Comparison of ENCODE assay signal across 10 cellular contexts in the genomic region with DNA sequence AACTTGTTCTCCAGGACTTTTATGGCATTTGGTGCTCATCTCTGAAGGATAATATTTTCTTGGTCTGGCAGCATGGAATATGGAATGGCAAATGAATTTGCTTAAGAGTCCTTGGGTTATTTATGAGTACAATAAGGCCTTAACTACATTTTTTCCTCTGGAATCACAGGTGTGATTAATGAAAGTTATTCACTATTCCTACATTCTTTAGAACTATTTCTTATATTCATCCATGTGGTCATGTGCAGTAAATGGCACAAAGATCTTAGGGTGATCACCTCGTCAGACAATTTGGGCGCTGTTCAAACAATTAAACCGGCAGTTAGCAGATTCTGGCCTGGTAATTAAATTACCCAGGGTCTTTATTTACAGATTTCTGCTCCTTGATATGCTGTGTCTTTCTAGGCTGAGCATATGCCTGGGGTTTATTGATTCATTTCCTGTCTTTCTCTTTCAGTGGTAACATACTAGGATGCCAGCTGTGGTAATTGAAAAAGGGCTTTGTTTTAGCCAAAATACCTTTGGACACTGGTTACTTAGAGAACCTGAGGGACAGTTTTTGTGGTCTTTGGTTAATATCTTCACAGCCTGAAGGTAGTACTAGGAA. TPM values are rescaled to one million over a fixed set of nuclear protein-coding genes. Genes with fewer than 3 reads are reported as not detected.
DNase-seq lines count a peak whose midpoint lies in the region; ATAC-seq, FAIRE-seq and TF ChIP-seq lines count a peak whose summit lies in the region.
"Had no signal": no experiment of that assay in that cellular context is flagged by ENCODE, and none has a peak within 500 bp of the region (broad histone marks: within the 10 kb centered on the region; RNA-seq: fewer than 3 reads in every experiment).

No MANE protein-coding gene starts in this region.

- H3K4me3 ChIP-seq in bronchial epithelial cell (ENCODE audit: low read depth, low read length) (no peak overlapping the region), pancreas (no peak overlapping the region), Caco-2 (ENCODE audit: low read depth, low read length) (no peak overlapping the region)

- no peaks in the 10 kb centered on the region for H3K27me3 Mint-ChIP-seq in Caco-2 (ENCODE audit: insufficient read depth, unreplicated experiment)
- H3K27me3 Mint-ChIP-seq in naive thymus-derived CD8-positive, alpha-beta T cell, result no peaks in the 10 kb centered on the region
- H3K27me3 Mint-ChIP-seq: IgD-negative memory B cell had no signal

- H3K36me3 ChIP-seq in bronchial epithelial cell (ENCODE audit: control insufficient read depth, insufficient read depth, low read length) (no peaks in the 10 kb centered on the region), pancreas (no peaks in the 10 kb centered on the region), Caco-2 (ENCODE audit: control insufficient read depth, insufficient read depth, low read length) (no peaks in the 10 kb centered on the region)

- H3K9me3 ChIP-seq in pancreas (no peaks in the 10 kb centered on the region), Caco-2 (no peaks in the 10 kb centered on the region)

- peak; percentile 33 for DNase-seq in GF-D8 (lab: John Stamatoyannopoulos, UW)
- DNase-seq in NCI-H146 (lab: John Stamatoyannopoulos, UW), result peak; percentile 47
- DNase-seq in bronchial epithelial cell (ENCODE audit: low read depth), result peak; percentile 50
- DNase-seq in pancreas, result no peak
- DNase-seq in stimulated activated CD4-positive, alpha-beta T cell treated with anti-CD3 and anti-CD28 coated beads, Interleukin-15, amount 100 ng/mL, for 24 hours, result no peak
- no peak for DNase-seq in Caco-2
- no peak for DNase-seq in naive thymus-derived CD8-positive, alpha-beta T cell
- DNase-seq: H7 had no signal

- no TSS peak for BruUV-seq in Caco-2 (replicated peaks; lab: Mats Ljungman, UMichigan)

- no peaks in the 10 kb centered on the region for H3K9me3 Mint-ChIP-seq in Caco-2 (ENCODE audit: unreplicated experiment)
- H3K9me3 Mint-ChIP-seq in naive thymus-derived CD8-positive, alpha-beta T cell, result no peaks in the 10 kb centered on the region

- H3K4me1 Mint-ChIP-seq in Caco-2 (ENCODE audit: low read depth, unreplicated experiment), result peaks cover 41% of the 10 kb centered on the region
- peaks cover 12 to 33% (median 26%) of the 10 kb centered on the region in 4 donors for H3K4me1 Mint-ChIP-seq in naive thymus-derived CD8-positive, alpha-beta T cell

- WGBS in pancreas, 2 donors, result 10 to 45% methylated on average over 3 of the region's 3 CpGs

- peaks cover 1% of the 10 kb centered on the region for H3K36me3 Mint-ChIP-seq in Caco-2 (ENCODE audit: insufficient read depth, unreplicated experiment)
- peaks cover 1 to 19% (median 8%) of the 10 kb centered on the region in 3 donors for H3K36me3 Mint-ChIP-seq in naive thymus-derived CD8-positive, alpha-beta T cell

- no peaks in the 10 kb centered on the region for H3K27me3 ChIP-seq in bronchial epithelial cell (ENCODE audit: control insufficient read depth, insufficient read depth, low read length)
- no peaks in the 10 kb centered on the region for H3K27me3 ChIP-seq in pancreas
- H3K27me3 ChIP-seq in Caco-2 (replicated peaks; ENCODE audit: control insufficient read depth, insufficient read depth, low read length), result no peaks in the 10 kb centered on the region

- no peak for FAIRE-seq in bronchial epithelial cell (lab: Jason Lieb, UNC)
- no peak for FAIRE-seq in pancreas (lab: Jason Lieb, UNC)

- intact Hi-C loops in pancreas (cut with DNase I) (no loop called here), Caco-2 (cut with micrococcal nuclease; ENCODE audit: unreplicated experiment) (no loop called here)

- peak overlapping the region; percentile 35 to 82 (median 60) for H3K27ac ChIP-seq in pancreas

- H3K4me1 ChIP-seq in pancreas (peaks cover 15 to 46% (median 45%) of the 10 kb centered on the region in 3 donors), Caco-2 (peaks cover 31% of the 10 kb centered on the region)

- no peak overlapping the region for H3K27ac Mint-ChIP-seq in Caco-2 (ENCODE audit: unreplicated experiment)
- H3K27ac Mint-ChIP-seq in naive thymus-derived CD8-positive, alpha-beta T cell, result no peak overlapping the region
- H3K27ac Mint-ChIP-seq: IgD-negative memory B cell had no signal

- CTCF ChIA-PET in Caco-2 (lab: Charles Lee), result no interaction called here

- ATAC-seq in pancreas (peak; percentile 22 to 35 (median 26)), GM21717 (IDR thresholded peaks at IDR 0.05; ENCODE audit: unreplicated experiment) (no peak)
- ATAC-seq in naive thymus-derived CD8-positive, alpha-beta T cell, result no peak

- H3K4me3 Mint-ChIP-seq in Caco-2 (ENCODE audit: unreplicated experiment), result no peak overlapping the region
- no peak overlapping the region for H3K4me3 Mint-ChIP-seq in naive thymus-derived CD8-positive, alpha-beta T cell

- POLR2A ChIA-PET in Caco-2 (lab: Charles Lee), result no interaction called here
- POLR2A ChIA-PET in naive thymus-derived CD8-positive, alpha-beta T cell (lab: Charles Lee), result no interaction called here

- no peak for TF ChIP-seq CTCF in bronchial epithelial cell (IDR thresholded peaks at IDR 0.05; ENCODE audit: insufficient read depth, low read length, severe bottlenecking)
- TF ChIP-seq CTCF in pancreas (IDR thresholded peaks at IDR 0.05), result no peak
- no peak for TF ChIP-seq CTCF in Caco-2 (IDR thresholded peaks at IDR 0.05; ENCODE audit: insufficient read depth in 1 of 2, low read depth in 1 of 2, low read length in 1 of 2, severe bottlenecking in 1 of 2, unreplicated experiment in 1 of 2)

RNA-seq across cellular contexts. Expression of gene SIK2, which starts 31.6 kb away (rescaled TPM):
- total RNA-seq in bronchial epithelial cell (2.9 and 3.6 TPM in 2 replicates), pancreas (10 to 100 TPM; 10.7 to 24.7 (median 18.3) TPM), Caco-2 (2022) (37.3 and 40.2 TPM in 2 replicates)
- polyA plus RNA-seq in pancreas, result 1 to 10 TPM; 4.7 to 9.7 TPM
- total RNA-seq in naive thymus-derived CD8-positive, alpha-beta T cell, result 10 to 100 TPM; 11.1 to 11.6 TPM
- under 1 TPM; 0.14 to 0.33 (median 0.16) TPM for polyA plus RNA-seq in naive thymus-derived CD8-positive, alpha-beta T cell

Comparison
In these comparisons a context has a peak if more than half of its experiments do, and no peak if none do; other contexts are left out.
1. DNase-seq: peak in GF-D8 (single experiment), NCI-H146 (single experiment) and bronchial epithelial cell (single experiment); none in pancreas (0 of 6), stimulated activated CD4-positive, alpha-beta T cell treated with anti-CD3 and anti-CD28 coated beads, Interleukin-15, amount 100 ng/mL, for 24 hours (single experiment), Caco-2 (0 of 2) and naive thymus-derived CD8-positive, alpha-beta T cell (0 of 10).
2. ATAC-seq: peak in pancreas (4 of 4); none in GM21717 (single experiment) and naive thymus-derived CD8-positive, alpha-beta T cell (0 of 2).